ENCODE assay signal across 14 cellular contexts in genomic region chr15:94972314-94972713, GRCh38.
A peak's percentile ranks its signal among the peaks of the same experiment; 100 is the strongest.
DNase-seq lines count a peak whose midpoint lies in the region; ATAC-seq, FAIRE-seq and TF ChIP-seq lines count a peak whose summit lies in the region.
"Had no signal": no experiment of that assay in that cellular context is flagged by ENCODE, and none has a peak within 500 bp of the region (broad histone marks: within the 10 kb centered on the region; RNA-seq: fewer than 3 reads in every experiment).

No MANE protein-coding gene starts in this region.

- H3K36me3 ChIP-seq in GM23248 (ENCODE audit: low read depth) (no peaks in the 10 kb centered on the region), neuronal stem cell (replicated peaks in 1 of 2; ENCODE audit: control insufficient read depth in 2 of 2, insufficient read depth in 2 of 2, low read length in 2 of 2) (no peaks in the 10 kb centered on the region)
- H3K36me3 ChIP-seq: esophagus muscularis mucosa, prostate gland, thoracic aorta, WERI-Rb-1 had no signal

- H3K4me1 ChIP-seq in GM23248 (ENCODE audit: insufficient read depth) (no peaks in the 10 kb centered on the region), foreskin keratinocyte (no peaks in the 10 kb centered on the region), neuronal stem cell (ENCODE audit: control insufficient read depth in 2 of 2, insufficient read depth in 1 of 2, low read depth in 1 of 2, low read length in 2 of 2) (no peaks in the 10 kb centered on the region)
- H3K4me1 ChIP-seq: prostate gland had no signal

- no peaks in the 10 kb centered on the region for H3K36me3 Mint-ChIP-seq in activated CD4-positive, alpha-beta memory T cell treated with anti-CD3 and anti-CD28 coated beads for 36 hours
- H3K36me3 Mint-ChIP-seq: activated naive CD4-positive, alpha-beta T cell treated with anti-CD3 and anti-CD28 coated beads, Interleukin-2, amount 50 U/mL, for 24 hours had no signal

- no peak overlapping the region for H3K27ac Mint-ChIP-seq in activated CD4-positive, alpha-beta memory T cell treated with anti-CD3 and anti-CD28 coated beads for 36 hours
- no peak overlapping the region for H3K27ac Mint-ChIP-seq in stimulated activated naive CD8-positive, alpha-beta T cell treated with anti-CD3 and anti-CD28 coated beads, Interleukin-15, amount 100 ng/mL, for 72 hours
- H3K27ac Mint-ChIP-seq: activated naive CD4-positive, alpha-beta T cell treated with anti-CD3 and anti-CD28 coated beads, Interleukin-2, amount 50 U/mL, for 24 hours had no signal

- no peak overlapping the region for H2BK5ac ChIP-seq in neuronal stem cell (ENCODE audit: low read length)

- H2BK120ac ChIP-seq in neuronal stem cell (ENCODE audit: low read depth, low read length), result no peak overlapping the region

- no peaks in the 10 kb centered on the region for H3F3A ChIP-seq in GM23248 (ENCODE audit: insufficient read depth)

- H2AFZ ChIP-seq in GM23248 (no peak overlapping the region), neuronal stem cell (ENCODE audit: low read length) (peak overlapping the region; percentile 57)

- no peak overlapping the region for H2AK5ac ChIP-seq in neuronal stem cell (ENCODE audit: low read depth, low read length)

- H3K79me1 ChIP-seq in neuronal stem cell (ENCODE audit: low read depth, low read length), result no peaks in the 10 kb centered on the region

- H4K91ac ChIP-seq in neuronal stem cell (ENCODE audit: low read depth, low read length, poor library complexity), result no peak overlapping the region

- no peak overlapping the region for H3K4me3 Mint-ChIP-seq in activated CD4-positive, alpha-beta memory T cell treated with anti-CD3 and anti-CD28 coated beads for 36 hours
- H3K4me3 Mint-ChIP-seq in stimulated activated naive CD8-positive, alpha-beta T cell treated with anti-CD3 and anti-CD28 coated beads, Interleukin-15, amount 100 ng/mL, for 72 hours, result no peak overlapping the region
- H3K4me3 Mint-ChIP-seq: activated naive CD4-positive, alpha-beta T cell treated with anti-CD3 and anti-CD28 coated beads, Interleukin-2, amount 50 U/mL, for 24 hours had no signal

- no peak overlapping the region for H2BK15ac ChIP-seq in neuronal stem cell (ENCODE audit: low read length)

- ATAC-seq in foreskin keratinocyte (peak; percentile 28), GM21717 (IDR thresholded peaks at IDR 0.05; ENCODE audit: unreplicated experiment) (no peak)
- no peak for ATAC-seq in stimulated activated naive CD8-positive, alpha-beta T cell treated with anti-CD3 and anti-CD28 coated beads, Interleukin-15, amount 100 ng/mL, for 72 hours

- H3K9ac ChIP-seq in GM23248 (no peak overlapping the region), neuronal stem cell (ENCODE audit: low read depth, low read length, poor library complexity) (no peak overlapping the region)

- H3K4ac ChIP-seq in neuronal stem cell (ENCODE audit: low read length), result no peak overlapping the region

- H4K8ac ChIP-seq in neuronal stem cell (ENCODE audit: low read depth, low read length), result no peak overlapping the region

- H3K18ac ChIP-seq in neuronal stem cell (ENCODE audit: low read length), result no peak overlapping the region

- 32 to 38% methylated on average over 2 of the region's 2 CpGs for WGBS in GM23248 (ENCODE audit: low coverage in 1 of 2, low lambda C conversion rate in 2 of 2, missing lambda C conversion rate in 2 of 2), 2 experiments
- WGBS in neuronal stem cell (ENCODE audit: extremely low coverage in 2 of 2, insufficient read length in 2 of 2, insufficient replicate concordance in 1 of 2), 2 donors, result no CpG with 5 or more reads among the region's 2 CpGs

- FAIRE-seq in frontal cortex (lab: Jason Lieb, UNC), result no peak

- H4K20me1 ChIP-seq in GM23248 (ENCODE audit: insufficient read depth), result no peaks in the 10 kb centered on the region

- no peak overlapping the region for H2BK12ac ChIP-seq in neuronal stem cell (ENCODE audit: low read length)

- H3K27me3 ChIP-seq in GM23248 (replicated peaks; ENCODE audit: insufficient read depth) (no peaks in the 10 kb centered on the region), foreskin keratinocyte (no peaks in the 10 kb centered on the region), neuronal stem cell (ENCODE audit: control insufficient read depth in 3 of 3, insufficient read depth in 3 of 3, low read depth in 1 of 3, low read length in 3 of 3) (no peaks in the 10 kb centered on the region)
- H3K27me3 ChIP-seq: esophagus muscularis mucosa had no signal

- peaks cover 3% of the 10 kb centered on the region for H3K9me3 Mint-ChIP-seq in activated CD4-positive, alpha-beta memory T cell treated with anti-CD3 and anti-CD28 coated beads for 36 hours
- no peaks in the 10 kb centered on the region for H3K9me3 Mint-ChIP-seq in stimulated activated naive CD8-positive, alpha-beta T cell treated with anti-CD3 and anti-CD28 coated beads, Interleukin-15, amount 100 ng/mL, for 72 hours

- H3K4me3 ChIP-seq in GM23248 (no peak overlapping the region), neuronal stem cell (ENCODE audit: low read length in 2 of 2) (no peak overlapping the region)
- H3K4me3 ChIP-seq: esophagus muscularis mucosa, prostate gland, thoracic aorta had no signal

- intact Hi-C loops in activated CD4-positive, alpha-beta memory T cell treated with anti-CD3 and anti-CD28 coated beads for 36 hours (cut with micrococcal nuclease), result no loop called here

- TF ChIP-seq CTCF in foreskin keratinocyte (conservative IDR thresholded peaks at IDR 0.05), result no peak

- H3K79me2 ChIP-seq in GM23248 (ENCODE audit: insufficient read depth), result no peaks in the 10 kb centered on the region

- CTCF ChIA-PET in activated CD4-positive, alpha-beta memory T cell treated with anti-CD3 and anti-CD28 coated beads for 36 hours (lab: Charles Lee), result no interaction called here

- no peak overlapping the region for H3K23ac ChIP-seq in neuronal stem cell (ENCODE audit: low read depth, low read length, poor library complexity)

- POLR2A ChIA-PET in activated CD4-positive, alpha-beta memory T cell treated with anti-CD3 and anti-CD28 coated beads for 36 hours (lab: Charles Lee), result no interaction called here

- H3K9me2 ChIP-seq in GM23248 (ENCODE audit: insufficient read depth), result no peaks in the 10 kb centered on the region

- DNase-seq in GM23248 (peak; percentile 26), amniotic epithelial cell (ENCODE audit: low read depth) (peak; percentile 11), foreskin keratinocyte (peak; percentile 35 to 64), neuronal stem cell (ENCODE audit: low spot score) (peak; percentile 5), frontal cortex (ENCODE audit: low spot score in 2 of 2) (no peak)
- DNase-seq in activated CD4-positive, alpha-beta memory T cell treated with anti-CD3 and anti-CD28 coated beads for 36 hours, result no peak
- no peak for DNase-seq in stimulated activated naive CD8-positive, alpha-beta T cell treated with anti-CD3 and anti-CD28 coated beads, Interleukin-15, amount 100 ng/mL, for 72 hours
- DNase-seq: stimulated activated CD4-positive, alpha-beta T cell treated with anti-CD3 and anti-CD28 coated beads, Interleukin-15, amount 100 ng/mL, for 24 hours; WERI-Rb-1 had no signal

- H3K14ac ChIP-seq in neuronal stem cell (ENCODE audit: low read length), result no peak overlapping the region

- H3K27me3 Mint-ChIP-seq in activated CD4-positive, alpha-beta memory T cell treated with anti-CD3 and anti-CD28 coated beads for 36 hours, result no peaks in the 10 kb centered on the region
- no peaks in the 10 kb centered on the region for H3K27me3 Mint-ChIP-seq in stimulated activated naive CD8-positive, alpha-beta T cell treated with anti-CD3 and anti-CD28 coated beads, Interleukin-15, amount 100 ng/mL, for 72 hours
- H3K27me3 Mint-ChIP-seq: activated naive CD4-positive, alpha-beta T cell treated with anti-CD3 and anti-CD28 coated beads, Interleukin-2, amount 50 U/mL, for 24 hours had no signal

- H3K9me3 ChIP-seq in GM23248 (ENCODE audit: low read depth) (no peaks in the 10 kb centered on the region), neuronal stem cell (replicated peaks in 1 of 2; ENCODE audit: control insufficient read depth in 2 of 2, insufficient read depth in 1 of 2, low read depth in 1 of 2, low read length in 2 of 2) (no peaks in the 10 kb centered on the region)
- H3K9me3 ChIP-seq: esophagus muscularis mucosa, prostate gland, thoracic aorta had no signal

- H3K4me2 ChIP-seq in GM23248 (ENCODE audit: unreplicated experiment) (no peak overlapping the region), neuronal stem cell (ENCODE audit: insufficient read depth, low read length, poor library complexity, severe bottlenecking) (no peak overlapping the region)

- H3K4me1 Mint-ChIP-seq in activated CD4-positive, alpha-beta memory T cell treated with anti-CD3 and anti-CD28 coated beads for 36 hours (ENCODE audit: low read depth), result no peaks in the 10 kb centered on the region
- H3K4me1 Mint-ChIP-seq in stimulated activated naive CD8-positive, alpha-beta T cell treated with anti-CD3 and anti-CD28 coated beads, Interleukin-15, amount 100 ng/mL, for 72 hours, result no peaks in the 10 kb centered on the region
- H3K4me1 Mint-ChIP-seq: activated naive CD4-positive, alpha-beta T cell treated with anti-CD3 and anti-CD28 coated beads, Interleukin-2, amount 50 U/mL, for 24 hours had no signal

- in situ Hi-C loops in GM23248 (cut with MboI), result no loop called here

- no peak overlapping the region for H3K27ac ChIP-seq in GM23248
- no peak overlapping the region for H3K27ac ChIP-seq in foreskin keratinocyte
- H3K27ac ChIP-seq in neuronal stem cell (replicated peaks; ENCODE audit: low read length), result no peak overlapping the region
- H3K27ac ChIP-seq: esophagus muscularis mucosa, prostate gland, thoracic aorta, WERI-Rb-1 had no signal

Comparison
In these comparisons a context has a peak if more than half of its experiments do, and no peak if none do; other contexts are left out.
1. DNase-seq: peak in GM23248 (single experiment), amniotic epithelial cell (single experiment), foreskin keratinocyte (2 of 2) and neuronal stem cell (single experiment); none in activated CD4-positive, alpha-beta memory T cell treated with anti-CD3 and anti-CD28 coated beads for 36 hours (single experiment), frontal cortex (0 of 2) and stimulated activated naive CD8-positive, alpha-beta T cell treated with anti-CD3 and anti-CD28 coated beads, Interleukin-15, amount 100 ng/mL, for 72 hours (0 of 2).